In genomic region chr15:90934949-90935751, GRCh38 we compare ENCODE assay signal across 8 cellular contexts. TPM values are rescaled to one million over a fixed set of nuclear protein-coding genes. Genes with fewer than 3 reads are reported as not detected.
A peak's percentile ranks its signal among the peaks of the same experiment; 100 is the strongest.
DNase-seq lines count a peak whose midpoint lies in the region; ATAC-seq and TF ChIP-seq lines count a peak whose summit lies in the region.

UNC45A (plus strand) TSS chr15:90935285; CDS start chr15:90935325, 40 bp downstream.

- H3K4me1 ChIP-seq in psoas muscle (peaks cover 32% of the 10 kb centered on the region), urinary bladder (ENCODE audit: insufficient read depth) (no peaks in the 10 kb centered on the region)

- WGBS in psoas muscle, 3 donors, result 0 to 1% (median 1%) methylated on average over 48 to 65 of the region's 65 CpGs
- WGBS in urinary bladder, result under 1% methylated on average over 65 of the region's 65 CpGs

- intact Hi-C loops in T-helper 1 cell treated with Interleukin-12 subunit alpha and Interleukin-12 subunit beta and Interleukin-4 antibody, amounts not matched to agents 30 ng/mL and 1 ng/mL, for 36 hours (cut with micrococcal nuclease), result loop anchor here (1.0 to 10.0 kb wide), 18 partner anchors 19 to 1970 kb away; partner anchors contain the start of genes AP3S2, BLM, CHD2 and GDPGP1
- intact Hi-C loops in left cardiac atrium (cut with DNase I), result no loop called here
- intact Hi-C loops in psoas muscle (cut with DNase I), result no loop called here

- H3K36me3 ChIP-seq in psoas muscle (ENCODE audit: insufficient read depth in 1 of 2, low read depth in 1 of 2) (peaks cover 3 to 38% of the 10 kb centered on the region in 2 donors), urinary bladder (ENCODE audit: insufficient read depth) (no peaks in the 10 kb centered on the region)

- H3K27me3 ChIP-seq in psoas muscle (ENCODE audit: insufficient read depth in 3 of 3, low read length in 2 of 3), result no peaks in the 10 kb centered on the region

- peak within 1 kb of the TSS; percentile 74 for H3K27ac ChIP-seq in psoas muscle
- peak within 1 kb of the TSS; percentile 71 for H3K27ac ChIP-seq in urinary bladder (ENCODE audit: low read depth)

- in situ Hi-C loops in GM13976 (cut with MboI; ENCODE audit: low sequenced_read_pairs, unreplicated experiment), result no loop called here

- DNase-seq in GM13976 (ENCODE audit: low spot score), result peak; percentile 99
- DNase-seq in NCI-H146 (lab: John Stamatoyannopoulos, UW), result peak; percentile 93
- peak; percentile 73 for DNase-seq in amniotic epithelial cell (ENCODE audit: low read depth)
- peak; percentile 95 for DNase-seq in left cardiac atrium
- DNase-seq in psoas muscle, result peak; percentile 93 to 95

- no peaks in the 10 kb centered on the region for H3K9me3 ChIP-seq in psoas muscle

- ATAC-seq in HG02852 (IDR thresholded peaks at IDR 0.05; ENCODE audit: unreplicated experiment) (peak; percentile 64), left cardiac atrium (peak; percentile 87 to 92), psoas muscle (peak; percentile 79 to 83 (median 82))

- peak within 1 kb of the TSS; percentile 84 for H3K4me3 ChIP-seq in psoas muscle
- H3K4me3 ChIP-seq in urinary bladder (ENCODE audit: low read depth, low read length), result peak within 1 kb of the TSS; percentile 50

- TF ChIP-seq CTCF in GM13976 (IDR thresholded peaks at IDR 0.05; ENCODE audit: borderline replicate concordance, control extremely low read depth, extremely low read depth, insufficient read depth, missing control alignments) (no peak), psoas muscle (IDR thresholded peaks at IDR 0.05) (no peak)

RNA-seq across cellular contexts. Expression of gene UNC45A, which starts in this region (rescaled TPM):
- total RNA-seq in T-helper 1 cell treated with Interleukin-12 subunit alpha and Interleukin-12 subunit beta and Interleukin-4 antibody, amounts not matched to agents 30 ng/mL and 1 ng/mL, for 36 hours, result 70.6 and 77.6 TPM in 2 replicates
- total RNA-seq in left cardiac atrium (10 to 100 TPM; 27.3 to 29.5 TPM), psoas muscle (10 to 100 TPM; 11.0 to 17.5 (median 12.1) TPM), urinary bladder (37.2 TPM)
- polyA plus RNA-seq in psoas muscle (10 to 100 TPM in 2 of 3 donors, 1 to 10 TPM in 1; 9.2 to 15.3 (median 11.2) TPM), urinary bladder (110 TPM)

Comparison
In these comparisons a context has a peak if more than half of its experiments do, and no peak if none do; other contexts are left out.
1. Peak in every context shown above with its lines: DNase-seq, ATAC-seq, H3K4me3 ChIP-seq and H3K27ac ChIP-seq.